8 cellular contexts compared by ENCODE assay signal in genomic region chr15:50765202-50765967, GRCh38. TPM values are rescaled to one million over a fixed set of nuclear protein-coding genes. Genes with fewer than 3 reads are reported as not detected.
DNase-seq lines count a peak whose midpoint lies in the region; ATAC-seq and TF ChIP-seq lines count a peak whose summit lies in the region.

A gene with protein sequence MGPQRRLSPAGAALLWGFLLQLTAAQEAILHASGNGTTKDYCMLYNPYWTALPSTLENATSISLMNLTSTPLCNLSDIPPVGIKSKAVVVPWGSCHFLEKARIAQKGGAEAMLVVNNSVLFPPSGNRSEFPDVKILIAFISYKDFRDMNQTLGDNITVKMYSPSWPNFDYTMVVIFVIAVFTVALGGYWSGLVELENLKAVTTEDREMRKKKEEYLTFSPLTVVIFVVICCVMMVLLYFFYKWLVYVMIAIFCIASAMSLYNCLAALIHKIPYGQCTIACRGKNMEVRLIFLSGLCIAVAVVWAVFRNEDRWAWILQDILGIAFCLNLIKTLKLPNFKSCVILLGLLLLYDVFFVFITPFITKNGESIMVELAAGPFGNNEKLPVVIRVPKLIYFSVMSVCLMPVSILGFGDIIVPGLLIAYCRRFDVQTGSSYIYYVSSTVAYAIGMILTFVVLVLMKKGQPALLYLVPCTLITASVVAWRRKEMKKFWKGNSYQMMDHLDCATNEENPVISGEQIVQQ (minus strand): TSS chr15:50765706. CDS start chr15:50765533, 173 bp downstream.

- H3K9me3 Mint-ChIP-seq in activated naive CD4-positive, alpha-beta T cell treated with anti-CD3 and anti-CD28 coated beads, Interleukin-2, amount 50 U/mL, for 72 hours: peaks cover 0 to 3% of the 10 kb centered on the region in 2 donors
- H3K9me3 Mint-ChIP-seq in glutamatergic neuron (ENCODE audit: unreplicated experiment): peaks cover 3% of the 10 kb centered on the region
- H3K9me3 Mint-ChIP-seq in osteocyte (ENCODE audit: unreplicated experiment): no peaks in the 10 kb centered on the region

- H3K36me3 Mint-ChIP-seq in activated naive CD4-positive, alpha-beta T cell treated with anti-CD3 and anti-CD28 coated beads, Interleukin-2, amount 50 U/mL, for 72 hours: peaks cover 22 to 23% of the 10 kb centered on the region in 2 donors
- no peaks in the 10 kb centered on the region for H3K36me3 Mint-ChIP-seq in glutamatergic neuron (ENCODE audit: unreplicated experiment)
- H3K36me3 Mint-ChIP-seq in osteocyte (ENCODE audit: unreplicated experiment): peaks cover 3% of the 10 kb centered on the region

- H3K4me1 Mint-ChIP-seq in glutamatergic neuron (ENCODE audit: low read depth, unreplicated experiment): peaks cover 10% of the 10 kb centered on the region
- H3K4me1 Mint-ChIP-seq in osteocyte (ENCODE audit: unreplicated experiment): peaks cover 32% of the 10 kb centered on the region

- H3K4me3 Mint-ChIP-seq in glutamatergic neuron (ENCODE audit: unreplicated experiment) (peak within 1 kb of the TSS; percentile 94), osteocyte (ENCODE audit: unreplicated experiment) (peak within 1 kb of the TSS; percentile 89)

- TF ChIP-seq CTCF in glutamatergic neuron (IDR thresholded peaks at IDR 0.05; ENCODE audit: partially characterized antibody, unreplicated experiment) (no peak), osteocyte (IDR thresholded peaks at IDR 0.05) (no peak), thoracic aorta (IDR thresholded peaks at IDR 0.05) (no peak)

- peak within 1 kb of the TSS; percentile 96 for H3K4me3 ChIP-seq in GM08714 (ENCODE audit: low read length)
- H3K4me3 ChIP-seq in thoracic aorta: peak within 1 kb of the TSS; percentile 95

- H3K36me3 ChIP-seq in thoracic aorta: no peaks in the 10 kb centered on the region

- H3K27me3 Mint-ChIP-seq in glutamatergic neuron (ENCODE audit: unreplicated experiment) (peaks cover 4% of the 10 kb centered on the region), osteocyte (ENCODE audit: unreplicated experiment) (no peaks in the 10 kb centered on the region)

- H3K9me3 ChIP-seq in thoracic aorta: no peaks in the 10 kb centered on the region

- H3K4me1 ChIP-seq in thoracic aorta (ENCODE audit: control insufficient read depth in 1 of 2, low read depth in 2 of 2): peaks cover 27 to 55% of the 10 kb centered on the region in 2 donors

- DNase-seq in NCI-H1048 (lab: John Stamatoyannopoulos, UW) (peak; percentile 42), SKM-1 (lab: John Stamatoyannopoulos, UW; ENCODE audit: unreplicated experiment) (peak; percentile 65), glutamatergic neuron (peak; percentile 88), osteocyte (ENCODE audit: extremely low spot score, unreplicated experiment) (peak; percentile 92), thoracic aorta (ENCODE audit: low spot score) (peak; percentile 54)
- DNase-seq in activated naive CD4-positive, alpha-beta T cell treated with anti-CD3 and anti-CD28 coated beads, Interleukin-2, amount 50 U/mL, for 72 hours (ENCODE audit: low spot score in 2 of 2): peak; percentile 81 to 89

- H3K27ac Mint-ChIP-seq in activated naive CD4-positive, alpha-beta T cell treated with anti-CD3 and anti-CD28 coated beads, Interleukin-2, amount 50 U/mL, for 72 hours: peak within 1 kb of the TSS; percentile 99
- H3K27ac Mint-ChIP-seq in glutamatergic neuron (ENCODE audit: unreplicated experiment) (peak within 1 kb of the TSS; percentile 94), osteocyte (ENCODE audit: unreplicated experiment) (peak within 1 kb of the TSS; percentile 91)

- peak within 1 kb of the TSS; percentile 88 to 95 for H3K27ac ChIP-seq in thoracic aorta

- no peaks in the 10 kb centered on the region for H3K27me3 ChIP-seq in thoracic aorta (replicated peaks; ENCODE audit: insufficient read depth)

- ATAC-seq in HG02571 (IDR thresholded peaks at IDR 0.05; ENCODE audit: unreplicated experiment): peak; percentile 80
- peak; percentile 88 to 94 for ATAC-seq in activated naive CD4-positive, alpha-beta T cell treated with anti-CD3 and anti-CD28 coated beads, Interleukin-2, amount 50 U/mL, for 72 hours
- ATAC-seq in thoracic aorta (ENCODE audit: insufficient number of reproducible peaks, low FRiP score, low read depth): peak; percentile 78

RNA-seq across cellular contexts. Expression of the gene that starts here (rescaled TPM):
- total RNA-seq in activated naive CD4-positive, alpha-beta T cell treated with anti-CD3 and anti-CD28 coated beads, Interleukin-2, amount 50 U/mL, for 72 hours: 10 to 100 TPM; 61.0 to 68.1 TPM
- 40.7 TPM for total RNA-seq in glutamatergic neuron (ENCODE audit: unreplicated experiment)
- 111 and 118 TPM in 2 replicates for total RNA-seq in osteocyte
- total RNA-seq in thoracic aorta: 100 to 1,000 TPM; 281 to 500 TPM

Comparison
In these comparisons a context has a peak if more than half of its experiments do, and no peak if none do; other contexts are left out.
1. Peak in every context shown above with its lines: DNase-seq, ATAC-seq, H3K4me3 ChIP-seq and H3K27ac ChIP-seq.
2. DNase-seq: peak in every context shown above with its lines; median percentile 92 in osteocyte; 88 in glutamatergic neuron; 85 in activated naive CD4-positive, alpha-beta T cell treated with anti-CD3 and anti-CD28 coated beads, Interleukin-2, amount 50 U/mL, for 72 hours; 65 in SKM-1; 54 in thoracic aorta; 42 in NCI-H1048.